Comparison of ENCODE assay signal across 13 cellular contexts in the genomic region with DNA sequence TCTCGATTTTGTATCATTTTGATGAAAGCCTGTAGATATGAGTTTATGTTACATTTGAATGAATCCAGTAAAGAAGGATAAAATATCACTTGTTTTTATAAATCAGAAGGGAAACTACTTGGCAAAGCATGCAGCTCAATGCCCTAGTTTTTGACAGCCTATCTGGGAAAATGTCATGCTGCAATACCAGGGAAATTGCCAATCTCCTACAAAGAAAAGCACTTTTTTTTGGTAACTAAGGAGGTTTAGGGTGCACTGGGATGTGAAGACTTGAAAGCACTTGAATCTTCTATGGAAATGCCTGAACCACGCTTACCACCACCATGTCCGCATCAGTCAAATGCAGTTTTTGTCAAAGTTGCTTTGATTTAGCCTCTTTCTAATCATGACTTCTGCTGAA.
DNase-seq lines count a peak whose midpoint lies in the region; TF ChIP-seq lines count a peak whose summit lies in the region.
"Had no signal": no experiment of that assay in that cellular context is flagged by ENCODE, and none has a peak within 500 bp of the region (broad histone marks: within the 10 kb centered on the region; RNA-seq: fewer than 3 reads in every experiment).

No MANE protein-coding gene starts in this region.

- DNase-seq in cardiac muscle cell (ENCODE audit: low read depth in 1 of 2, low spot score in 1 of 2) (no peak), right atrium auricular region (ENCODE audit: low spot score) (no peak), fibroblast of peridontal ligament (ENCODE audit: extremely low read depth) (peak; percentile 5), neural progenitor cell (ENCODE audit: low spot score) (no peak), NCI-H1092 treated with DMSO at 0.1 percent for 48 hours (lab: John Stamatoyannopoulos, UW) (no peak), kidney glomerular epithelial cell (lab: John Stamatoyannopoulos, UW) (no peak), NCI-H2081 treated with DMSO at 0.1 percent for 48 hours (lab: John Stamatoyannopoulos, UW) (no peak)
- DNase-seq: 8988T; AML-193; CD4-positive, CD25-positive, alpha-beta regulatory T cell; GM23248 had no signal

- H3K36me3 ChIP-seq in cardiac muscle cell (no peaks in the 10 kb centered on the region), right atrium auricular region (no peaks in the 10 kb centered on the region), neural progenitor cell (no peaks in the 10 kb centered on the region)
- H3K36me3 ChIP-seq: BLaER1 treated with 17β-estradiol and CSF1 and Interleukin-3, amounts not matched to agents 10 nM and 100 nM had no signal

- no peak for TF ChIP-seq CTCF in cardiac muscle cell (IDR thresholded peaks at IDR 0.05; ENCODE audit: low read depth, low read length)
- no peak for TF ChIP-seq CTCF in right atrium auricular region (IDR thresholded peaks at IDR 0.05)
- no peak for TF ChIP-seq CTCF in neural progenitor cell (IDR thresholded peaks at IDR 0.05)

- peak overlapping the region; percentile 72 for H2AFZ ChIP-seq in neural progenitor cell (replicated peaks)
- H2AFZ ChIP-seq: GM23248 had no signal

- no peak overlapping the region for H3K27ac Mint-ChIP-seq in neural progenitor cell
- H3K27ac Mint-ChIP-seq: CD4-positive, CD25-positive, alpha-beta regulatory T cell had no signal

- no peaks in the 10 kb centered on the region for H3F3A ChIP-seq in neural progenitor cell (ENCODE audit: low read depth)

- peaks cover 19% of the 10 kb centered on the region for H3K4me1 ChIP-seq in cardiac muscle cell (ENCODE audit: low read depth)
- H3K4me1 ChIP-seq in right atrium auricular region, result no peaks in the 10 kb centered on the region
- H3K4me1 ChIP-seq in neural progenitor cell, result peaks cover 6% of the 10 kb centered on the region

- no peak overlapping the region for H3K9ac ChIP-seq in neural progenitor cell
- H3K9ac ChIP-seq: BLaER1 treated with 17β-estradiol and CSF1 and Interleukin-3, amounts not matched to agents 10 nM and 100 nM; GM23248 had no signal

- peaks cover 6% of the 10 kb centered on the region for H3K4me1 Mint-ChIP-seq in neural progenitor cell
- H3K4me1 Mint-ChIP-seq: CD4-positive, CD25-positive, alpha-beta regulatory T cell had no signal

- H3K4me3 ChIP-seq in cardiac muscle cell, result no peak overlapping the region
- no peak overlapping the region for H3K4me3 ChIP-seq in right atrium auricular region
- H3K4me3 ChIP-seq in neural progenitor cell, result no peak overlapping the region
- H3K4me3 ChIP-seq: BLaER1 treated with 17β-estradiol and CSF1 and Interleukin-3, amounts not matched to agents 10 nM and 100 nM; GM12878; GM23248 had no signal

- no peak overlapping the region for H3K4me3 Mint-ChIP-seq in neural progenitor cell
- H3K4me3 Mint-ChIP-seq: CD4-positive, CD25-positive, alpha-beta regulatory T cell had no signal

- no peaks in the 10 kb centered on the region for H4K20me1 ChIP-seq in neural progenitor cell (ENCODE audit: low read depth)
- H4K20me1 ChIP-seq: BLaER1 treated with 17β-estradiol and CSF1 and Interleukin-3, amounts not matched to agents 10 nM and 100 nM had no signal

- H3K27ac ChIP-seq in cardiac muscle cell, result peak overlapping the region; percentile 15
- H3K27ac ChIP-seq in right atrium auricular region, result no peak overlapping the region
- no peak overlapping the region for H3K27ac ChIP-seq in neural progenitor cell
- H3K27ac ChIP-seq: BLaER1 treated with 17β-estradiol and CSF1 and Interleukin-3, amounts not matched to agents 10 nM and 100 nM; GM23248 had no signal

- peaks cover 5% of the 10 kb centered on the region for H3K9me3 Mint-ChIP-seq in neural progenitor cell

- H3K27me3 ChIP-seq in cardiac muscle cell, result no peaks in the 10 kb centered on the region
- no peaks in the 10 kb centered on the region for H3K27me3 ChIP-seq in right atrium auricular region
- H3K27me3 ChIP-seq in neural progenitor cell, result no peaks in the 10 kb centered on the region
- H3K27me3 ChIP-seq: BLaER1 treated with 17β-estradiol and CSF1 and Interleukin-3, amounts not matched to agents 10 nM and 100 nM had no signal

- H3K27me3 Mint-ChIP-seq in neural progenitor cell (ENCODE audit: insufficient read depth, low read depth), result peaks cover 9% of the 10 kb centered on the region
- H3K27me3 Mint-ChIP-seq: CD4-positive, CD25-positive, alpha-beta regulatory T cell had no signal

- peak overlapping the region; percentile 42 for H3K4me2 ChIP-seq in neural progenitor cell

- H3K79me2 ChIP-seq in neural progenitor cell (ENCODE audit: low read depth), result no peaks in the 10 kb centered on the region

- no peaks in the 10 kb centered on the region for H3K9me3 ChIP-seq in cardiac muscle cell (ENCODE audit: low read depth)
- H3K9me3 ChIP-seq in right atrium auricular region, result no peaks in the 10 kb centered on the region
- no peaks in the 10 kb centered on the region for H3K9me3 ChIP-seq in neural progenitor cell (ENCODE audit: low read depth)
- H3K9me3 ChIP-seq: BLaER1 treated with 17β-estradiol and CSF1 and Interleukin-3, amounts not matched to agents 10 nM and 100 nM had no signal

- H3K36me3 Mint-ChIP-seq in neural progenitor cell, result no peaks in the 10 kb centered on the region
- H3K36me3 Mint-ChIP-seq: CD4-positive, CD25-positive, alpha-beta regulatory T cell had no signal
